ENCODE assay signal across 15 cellular contexts in genomic region chr6:166934174-166934573, GRCh38. TPM values are rescaled to one million over a fixed set of nuclear protein-coding genes. Genes with fewer than 3 reads are reported as not detected.
DNase-seq lines count a peak whose midpoint lies in the region; ATAC-seq and TF ChIP-seq lines count a peak whose summit lies in the region.
"Had no signal": no experiment of that assay in that cellular context is flagged by ENCODE, and none has a peak within 500 bp of the region (broad histone marks: within the 10 kb centered on the region; RNA-seq: fewer than 3 reads in every experiment).

No MANE protein-coding gene starts in this region.

- no peak overlapping the region for H3K27ac ChIP-seq in upper lobe of right lung
- H3K27ac ChIP-seq: 22Rv1 had no signal

- H3K4me1 Mint-ChIP-seq in T-helper 17 cell = peaks cover 34% of the 10 kb centered on the region

- H3K4me1 ChIP-seq in upper lobe of right lung = no peaks in the 10 kb centered on the region

- no peak overlapping the region for H3K4me3 ChIP-seq in upper lobe of right lung
- H3K4me3 ChIP-seq: GM12878, GM23338 had no signal

- ATAC-seq in T-helper 17 cell = no peak
- peak; percentile 70 for ATAC-seq in upper lobe of right lung
- ATAC-seq in GM19324 (IDR thresholded peaks at IDR 0.05; ENCODE audit: low FRiP score, unreplicated experiment) = no peak
- ATAC-seq in sciatic nerve = no peak
- ATAC-seq in left ventricle myocardium superior = no peak
- ATAC-seq: GM12878, GM23338 had no signal

- H3K27ac Mint-ChIP-seq in T-helper 17 cell = peak overlapping the region; percentile 61
- H3K27ac Mint-ChIP-seq: GM23338 had no signal

- H3K27me3 Mint-ChIP-seq in T-helper 17 cell = no peaks in the 10 kb centered on the region
- H3K27me3 Mint-ChIP-seq: CD4-positive, alpha-beta memory T cell had no signal

- intact Hi-C loops in upper lobe of right lung (cut with DNase I) (no loop called here), sciatic nerve (cut with DNase I) (no loop called here), left ventricle myocardium superior (cut with micrococcal nuclease) (no loop called here)

- peaks cover 36% of the 10 kb centered on the region for H3K36me3 ChIP-seq in upper lobe of right lung

- peaks cover 7% of the 10 kb centered on the region for H3K36me3 Mint-ChIP-seq in T-helper 17 cell (ENCODE audit: low read depth)

- peak; percentile 17 for DNase-seq in activated CD8-positive, alpha-beta memory T cell treated with anti-CD3 and anti-CD28 coated beads for 24 hours
- DNase-seq in activated CD8-positive, alpha-beta memory T cell treated with anti-CD3 and anti-CD28 coated beads, Interleukin-2, amount 50 U/mL, for 4 hours = no peak
- no peak for DNase-seq in T-helper 17 cell
- DNase-seq in mesenteric fat pad (ENCODE audit: low spot score) = peak; percentile 81
- no peak for DNase-seq in upper lobe of right lung
- no peak for DNase-seq in sciatic nerve (ENCODE audit: low spot score)
- no peak for DNase-seq in left ventricle myocardium superior
- DNase-seq: C1 segment of cervical spinal cord; CD4-positive, alpha-beta memory T cell; DMS79; H7 had no signal

- no peak for TF ChIP-seq CTCF in upper lobe of right lung (IDR thresholded peaks at IDR 0.05)

- H3K9me3 ChIP-seq in T-helper 17 cell (ENCODE audit: control insufficient read depth, low read length, poor library complexity, severe bottlenecking) (no peaks in the 10 kb centered on the region), upper lobe of right lung (no peaks in the 10 kb centered on the region)

- no peak overlapping the region for H3K4me3 Mint-ChIP-seq in T-helper 17 cell
- H3K4me3 Mint-ChIP-seq: CD4-positive, alpha-beta memory T cell; GM23338 had no signal

- no peaks in the 10 kb centered on the region for H3K27me3 ChIP-seq in upper lobe of right lung

RNA-seq across cellular contexts. Expression of gene RNASET2, which starts 22.2 kb away (rescaled TPM):
- total RNA-seq in T-helper 17 cell (100 to 1,000 TPM; 245 to 340 TPM), mesenteric fat pad (50.6 TPM), upper lobe of right lung (73.1 TPM), sciatic nerve (70.4 TPM), left ventricle myocardium superior (13.0 TPM)

Comparison
In these comparisons a context has a peak if more than half of its experiments do, and no peak if none do; other contexts are left out.
1. DNase-seq: peak in activated CD8-positive, alpha-beta memory T cell treated with anti-CD3 and anti-CD28 coated beads for 24 hours (single experiment) and mesenteric fat pad (single experiment); none in activated CD8-positive, alpha-beta memory T cell treated with anti-CD3 and anti-CD28 coated beads, Interleukin-2, amount 50 U/mL, for 4 hours (single experiment), T-helper 17 cell (0 of 3), upper lobe of right lung (single experiment), sciatic nerve (single experiment) and left ventricle myocardium superior (single experiment).